Comparison of ENCODE assay signal across 12 cellular contexts in genomic region chr21:41396452-41397107, GRCh38. TPM values are rescaled to one million over a fixed set of nuclear protein-coding genes. Genes with fewer than 3 reads are reported as not detected.
DNase-seq lines count a peak whose midpoint lies in the region; ATAC-seq, FAIRE-seq and TF ChIP-seq lines count a peak whose summit lies in the region.
"Had no signal": no experiment of that assay in that cellular context is flagged by ENCODE, and none has a peak within 500 bp of the region (broad histone marks: within the 10 kb centered on the region; RNA-seq: fewer than 3 reads in every experiment).

No MANE protein-coding gene starts in this region.

- H3K4me1 ChIP-seq in A549 (no peaks in the 10 kb centered on the region), endodermal cell (ENCODE audit: control insufficient read depth, insufficient read depth, low read length) (no peaks in the 10 kb centered on the region), Karpas-422 (ENCODE audit: low read length) (no peaks in the 10 kb centered on the region)

- peaks cover 7% of the 10 kb centered on the region for H3K9me3 Mint-ChIP-seq in endodermal cell
- H3K9me3 Mint-ChIP-seq in memory B cell, result no peaks in the 10 kb centered on the region
- H3K9me3 Mint-ChIP-seq: activated naive CD4-positive, alpha-beta T cell treated with anti-CD3 and anti-CD28 coated beads, Interleukin-2, amount 50 U/mL, for 24 hours had no signal

- H3K9me2 ChIP-seq in Karpas-422 (replicated peaks; ENCODE audit: insufficient read depth, low read length), result no peaks in the 10 kb centered on the region

- H3K9me3 ChIP-seq in A549 (no peaks in the 10 kb centered on the region), endodermal cell (ENCODE audit: control insufficient read depth, low read length) (no peaks in the 10 kb centered on the region), Karpas-422 (ENCODE audit: low read length) (no peaks in the 10 kb centered on the region)

- 20% methylated on average over 10 of the region's 10 CpGs for WGBS in A549 (ENCODE audit: missing lambda C conversion rate)
- 80 to 81% methylated on average over 7 to 10 of the region's 10 CpGs for WGBS in endodermal cell (ENCODE audit: insufficient coverage in 1 of 2, insufficient read length in 1 of 2), 2 experiments

- no peak overlapping the region for H2AFZ ChIP-seq in Karpas-422 (ENCODE audit: low read length)

- H3K4me2 ChIP-seq in A549 (0 out of 3 replicates have a peak overlapping the region, but pooled peaks have one; percentile 21), Karpas-422 (ENCODE audit: low read depth, low read length, poor library complexity, severe bottlenecking) (no peak overlapping the region)

- H3K27me3 ChIP-seq in endodermal cell (ENCODE audit: control insufficient read depth, insufficient read depth, low read length, poor library complexity, severe bottlenecking) (no peaks in the 10 kb centered on the region), Karpas-422 (ENCODE audit: low read length) (no peaks in the 10 kb centered on the region)

- FAIRE-seq in A549 (lab: Jason Lieb, UNC), result no peak
- FAIRE-seq: endometrium, TTC549 had no signal

- H3K27ac ChIP-seq in A549 (no peak overlapping the region), endodermal cell (ENCODE audit: low read depth, low read length) (no peak overlapping the region), Karpas-422 (ENCODE audit: low read length) (no peak overlapping the region)

- H3K4me1 Mint-ChIP-seq in endodermal cell (peaks cover 5% of the 10 kb centered on the region), memory B cell (peaks cover 21% of the 10 kb centered on the region)
- H3K4me1 Mint-ChIP-seq: activated naive CD4-positive, alpha-beta T cell treated with anti-CD3 and anti-CD28 coated beads, Interleukin-2, amount 50 U/mL, for 24 hours had no signal

- no peaks in the 10 kb centered on the region for H3K27me3 Mint-ChIP-seq in endodermal cell (ENCODE audit: insufficient read depth)
- no peaks in the 10 kb centered on the region for H3K27me3 Mint-ChIP-seq in memory B cell
- H3K27me3 Mint-ChIP-seq: activated naive CD4-positive, alpha-beta T cell treated with anti-CD3 and anti-CD28 coated beads, Interleukin-2, amount 50 U/mL, for 24 hours had no signal

- H3K36me3 ChIP-seq in endodermal cell (ENCODE audit: control insufficient read depth, insufficient read depth, low read length) (no peaks in the 10 kb centered on the region), Karpas-422 (ENCODE audit: insufficient read depth, low read length) (no peaks in the 10 kb centered on the region)

- H3K4me3 ChIP-seq in A549 (no peak overlapping the region), endodermal cell (ENCODE audit: low read length) (no peak overlapping the region), Karpas-422 (ENCODE audit: low read length) (no peak overlapping the region)

- no peaks in the 10 kb centered on the region for H4K20me1 ChIP-seq in Karpas-422 (ENCODE audit: insufficient read depth, low read depth, low read length)

- TF ChIP-seq EP300 in A549 (IDR thresholded peaks at IDR 0.05), result no peak

- DNase-seq in A549 (ENCODE audit: low read depth in 1 of 2, low spot score in 1 of 2) (no peak), NOMO-1 treated with dmso at 0.1 percent for 144 hours (lab: John Stamatoyannopoulos, UW; ENCODE audit: unreplicated experiment) (peak; percentile 70), endodermal cell (peak; percentile 63), memory B cell (ENCODE audit: low spot score in 2 of 2) (no peak), SW 1271 (lab: John Stamatoyannopoulos, UW) (no peak), Karpas-422 (no peak)
- DNase-seq: NCI-H2171 had no signal

- H3K4me3 Mint-ChIP-seq in endodermal cell (no peak overlapping the region), memory B cell (no peak overlapping the region)
- H3K4me3 Mint-ChIP-seq: activated naive CD4-positive, alpha-beta T cell treated with anti-CD3 and anti-CD28 coated beads, Interleukin-2, amount 50 U/mL, for 24 hours had no signal

- TF ChIP-seq RAD21 in A549 (conservative IDR thresholded peaks at IDR 0.05 in 1 of 2, IDR thresholded peaks at IDR 0.05 in 1 of 2), result no peak

- H3K27ac Mint-ChIP-seq in endodermal cell (no peak overlapping the region), memory B cell (peak overlapping the region; percentile 38)

- no peak overlapping the region for H3K9ac ChIP-seq in endodermal cell (ENCODE audit: extremely low read depth, low read length, poor library complexity, severe bottlenecking)
- no peak overlapping the region for H3K9ac ChIP-seq in Karpas-422 (ENCODE audit: low read length)

- H3K36me3 Mint-ChIP-seq in endodermal cell (ENCODE audit: low read depth) (no peaks in the 10 kb centered on the region), memory B cell (peaks cover 68% of the 10 kb centered on the region)

- no peak for ATAC-seq in A549
- no peak for ATAC-seq in memory B cell (ENCODE audit: low read depth)
- no peak for ATAC-seq in GM21717 (IDR thresholded peaks at IDR 0.05; ENCODE audit: unreplicated experiment)
- no peak for ATAC-seq in GM19351 (IDR thresholded peaks at IDR 0.05; ENCODE audit: unreplicated experiment)

- no peak for TF ChIP-seq POLR2A in A549 (IDR thresholded peaks at IDR 0.05; ENCODE audit: low read length)

- CTCF ChIA-PET in A549 (lab: Yijun Ruan, JAX), result no interaction called here

- TF ChIP-seq CTCF in A549 (IDR thresholded peaks at IDR 0.05), result no peak
- TF ChIP-seq CTCF in endodermal cell (conservative IDR thresholded peaks at IDR 0.05), result no peak

- POLR2A ChIA-PET in A549 (lab: Yijun Ruan, JAX), result no interaction called here

- H3K79me2 ChIP-seq in Karpas-422 (ENCODE audit: low read length), result no peaks in the 10 kb centered on the region

TF ChIP-seq in A549, 52 proteins besides CTCF, POLR2A, EP300 and RAD21:
- no peak for TF ChIP-seq GATA3 (IDR thresholded peaks at IDR 0.05; ENCODE audit: borderline replicate concordance)
- no peak for TF ChIP-seq BHLHE40 (IDR thresholded peaks at IDR 0.05; ENCODE audit: low read depth, low read length)
- no peak for TF ChIP-seq EHF (CRISPR knock-in tag; IDR thresholded peaks at IDR 0.05)
- no peak for TF ChIP-seq HEYL (CRISPR knock-in tag; IDR thresholded peaks at IDR 0.05)
- TF ChIP-seq NFE2L2 (conservative IDR thresholded peaks at IDR 0.05; ENCODE audit: low read length), result no peak
- TF ChIP-seq JUN (IDR thresholded peaks at IDR 0.05), result no peak
- TF ChIP-seq ZC3H11A (IDR thresholded peaks at IDR 0.05), result no peak
- no peak for TF ChIP-seq PHF8 (IDR thresholded peaks at IDR 0.05; ENCODE audit: borderline replicate concordance, low read depth)
- no peak for TF ChIP-seq MAZ (IDR thresholded peaks at IDR 0.05; ENCODE audit: borderline replicate concordance, low read depth, low read length)
- no peak for TF ChIP-seq ATOH8 (CRISPR knock-in tag; IDR thresholded peaks at IDR 0.05; ENCODE audit: low read depth)
- no peak for TF ChIP-seq CBX2 (IDR thresholded peaks at IDR 0.05; ENCODE audit: borderline replicate concordance, low read depth)
- no peak for TF ChIP-seq ZNF302 (CRISPR knock-in tag; IDR thresholded peaks at IDR 0.05)
- no peak for TF ChIP-seq HMGXB4 (CRISPR knock-in tag; IDR thresholded peaks at IDR 0.05; ENCODE audit: borderline replicate concordance)

RNA-seq across cellular contexts. Expression of gene MX1, which starts 29.5 kb away (rescaled TPM):
- 0.78 and 0.96 TPM in 2 replicates for polyA plus RNA-seq in A549 (2011; rRNA removed)
- 0.17 and 0.30 TPM in 2 replicates for polyA plus RNA-seq in A549 (2012; cell fraction: cytosol; rRNA removed)
- polyA plus RNA-seq in A549 (2012; cell fraction: nucleus; rRNA removed), result 0.65 and 1.4 TPM in 2 replicates
- polyA plus RNA-seq in A549 (2017; fragmentation: RNase III; extraction: RNeasy Plus Mini Kit Qiagen cat#74134 plus additional on column Dnase treatment), result 0.58 to 0.78 TPM (median 0.67 TPM) in 3 replicates
- 1.4 and 2.3 TPM in 2 replicates for polyA minus RNA-seq in A549 (2011; rRNA and poly(A)+ RNA removed)
- total RNA-seq in endodermal cell, result under 1 TPM; 0.42 to 0.84 TPM
- 1.1 TPM for polyA plus RNA-seq in endodermal cell (2013, experiment 1 of 2)
- 0.79 TPM for polyA plus RNA-seq in endodermal cell (2013, experiment 2 of 2)
- total RNA-seq in Karpas-422 (2014; rRNA removed; shearing (Covaris generic); ENCODE audit: low replicate concordance), result 90.0 and 108 TPM in 2 replicates

RNA-seq across cellular contexts. Expression of gene MX2, which starts 34.8 kb away (rescaled TPM):
- 0.13 TPM in 1 of 2 replicates, not detected in the other for polyA plus RNA-seq in A549 (2011; rRNA removed)
- polyA plus RNA-seq in A549 (2012; cell fraction: cytosol; rRNA removed), result not detected in 2 replicates
- not detected in 2 replicates for polyA plus RNA-seq in A549 (2012; cell fraction: nucleus; rRNA removed)
- 0.05 TPM in 1 of 3 replicates, not detected in the others for polyA plus RNA-seq in A549 (2017; fragmentation: RNase III; extraction: RNeasy Plus Mini Kit Qiagen cat#74134 plus additional on column Dnase treatment)
- polyA minus RNA-seq in A549 (2011; rRNA and poly(A)+ RNA removed), result not detected in 2 replicates
- 10 to 100 TPM in 1 of 2 donors, 1 to 10 TPM in 1; 1.6 to 11.4 TPM for total RNA-seq in endodermal cell
- polyA plus RNA-seq in endodermal cell (2013, experiment 1 of 2), result 0.50 TPM
- 0.33 TPM for polyA plus RNA-seq in endodermal cell (2013, experiment 2 of 2)
- 27.8 and 31.0 TPM in 2 replicates for total RNA-seq in Karpas-422 (2014; rRNA removed; shearing (Covaris generic); ENCODE audit: low replicate concordance)

Comparison
In these comparisons a context has a peak if more than half of its experiments do, and no peak if none do; other contexts are left out.
1. DNase-seq: peak in NOMO-1 treated with dmso at 0.1 percent for 144 hours (single experiment) and endodermal cell (single experiment); none in A549 (0 of 2), memory B cell (0 of 2), SW 1271 (0 of 2) and Karpas-422 (single experiment).
2. RNA of gene MX1, which starts 29.5 kb away (total RNA-seq): 90.0 to 108 TPM in Karpas-422; 0.42 to 0.84 TPM in endodermal cell; every median in the first group is over 10 times any median in the second.